21 cellular contexts compared by ENCODE assay signal in genomic region chr5:127694518-127695171, GRCh38. TPM values are rescaled to one million over a fixed set of nuclear protein-coding genes. Genes with fewer than 3 reads are reported as not detected.
DNase-seq lines count a peak whose midpoint lies in the region; ATAC-seq and TF ChIP-seq lines count a peak whose summit lies in the region.
"Had no signal": no experiment of that assay in that cellular context is flagged by ENCODE, and none has a peak within 500 bp of the region (broad histone marks: within the 10 kb centered on the region; RNA-seq: fewer than 3 reads in every experiment).

No MANE protein-coding gene starts in this region.

- no peak overlapping the region for H3K27ac Mint-ChIP-seq in stimulated activated naive CD8-positive, alpha-beta T cell treated with anti-CD3 and anti-CD28 coated beads, Interleukin-15, amount 100 ng/mL, for 72 hours
- H3K27ac Mint-ChIP-seq: CD14-positive monocyte; CD4-positive, alpha-beta T cell; CD8-positive, alpha-beta memory T cell had no signal

- no peak for TF ChIP-seq POLR2A in gastrocnemius medialis (IDR thresholded peaks at IDR 0.05)

- H3K4me1 ChIP-seq in gastrocnemius medialis = peaks cover 31 to 36% of the 10 kb centered on the region in 2 donors
- H3K4me1 ChIP-seq: BE2C; BLaER1 treated with 17β-estradiol and CSF1 and Interleukin-3, amounts not matched to agents 10 nM and 100 nM had no signal

- H3K4me3 ChIP-seq in gastrocnemius medialis = no peak overlapping the region
- H3K4me3 ChIP-seq: A549; BLaER1 treated with 17β-estradiol and CSF1 and Interleukin-3, amounts not matched to agents 10 nM and 100 nM; GM23248 had no signal

- H3K27me3 Mint-ChIP-seq in stimulated activated naive CD8-positive, alpha-beta T cell treated with anti-CD3 and anti-CD28 coated beads, Interleukin-15, amount 100 ng/mL, for 72 hours = peaks cover 7% of the 10 kb centered on the region
- H3K27me3 Mint-ChIP-seq: CD4-positive, alpha-beta T cell had no signal

- no peaks in the 10 kb centered on the region for H3K9me3 Mint-ChIP-seq in stimulated activated naive CD8-positive, alpha-beta T cell treated with anti-CD3 and anti-CD28 coated beads, Interleukin-15, amount 100 ng/mL, for 72 hours
- H3K9me3 Mint-ChIP-seq: CD4-positive, alpha-beta T cell; CD8-positive, alpha-beta memory T cell had no signal

- H3K4me3 Mint-ChIP-seq in stimulated activated naive CD8-positive, alpha-beta T cell treated with anti-CD3 and anti-CD28 coated beads, Interleukin-15, amount 100 ng/mL, for 72 hours = no peak overlapping the region
- H3K4me3 Mint-ChIP-seq: CD14-positive monocyte; CD4-positive, alpha-beta T cell; CD8-positive, alpha-beta memory T cell had no signal

- in situ Hi-C loops in gastrocnemius medialis (cut with MboI; ENCODE audit: low sequenced_read_pairs in 4 of 4) = no loop called here

- H3K36me3 ChIP-seq in gastrocnemius medialis = no peaks in the 10 kb centered on the region
- H3K36me3 ChIP-seq: BE2C; BLaER1 treated with 17β-estradiol and CSF1 and Interleukin-3, amounts not matched to agents 10 nM and 100 nM had no signal

- H3K4me1 Mint-ChIP-seq in stimulated activated naive CD8-positive, alpha-beta T cell treated with anti-CD3 and anti-CD28 coated beads, Interleukin-15, amount 100 ng/mL, for 72 hours = no peaks in the 10 kb centered on the region
- H3K4me1 Mint-ChIP-seq: CD14-positive monocyte; CD8-positive, alpha-beta memory T cell had no signal

- intact Hi-C loops in gastrocnemius medialis (cut with DNase I; ENCODE audit: low total_unique reads) (loop anchor here (5.0 to 10.0 kb wide), 4 partner anchors 32 to 500 kb away; no protein-coding TSS in a partner anchor), posterior cingulate gyrus (cut with DNase I) (no loop called here)

- H3K27ac ChIP-seq in VCaP (peak overlapping the region; percentile 4; the same call in 1 of the 2 replicates), gastrocnemius medialis (peak overlapping the region; percentile 76 to 89 (median 83))
- H3K27ac ChIP-seq: A549; BLaER1 treated with 17β-estradiol and CSF1 and Interleukin-3, amounts not matched to agents 10 nM and 100 nM; GM23248 had no signal

- peak; percentile 36 to 59 for ATAC-seq in gastrocnemius medialis
- ATAC-seq in stimulated activated naive CD8-positive, alpha-beta T cell treated with anti-CD3 and anti-CD28 coated beads, Interleukin-15, amount 100 ng/mL, for 72 hours = no peak
- ATAC-seq: A549 had no signal

- H3K9me3 ChIP-seq in gastrocnemius medialis = no peaks in the 10 kb centered on the region
- H3K9me3 ChIP-seq: A549; BE2C; BLaER1 treated with 17β-estradiol and CSF1 and Interleukin-3, amounts not matched to agents 10 nM and 100 nM had no signal

- no peaks in the 10 kb centered on the region for H3K27me3 ChIP-seq in gastrocnemius medialis
- H3K27me3 ChIP-seq: BLaER1 treated with 17β-estradiol and CSF1 and Interleukin-3, amounts not matched to agents 10 nM and 100 nM had no signal

- DNase-seq in NCI-H2171 treated with DMSO at 0.1 percent for 48 hours (lab: John Stamatoyannopoulos, UW) (peak; percentile 47), NCI-H2171 (lab: John Stamatoyannopoulos, UW) (no peak), gastrocnemius medialis (no peak), dermis blood vessel endothelial cell (no peak), posterior cingulate gyrus (no peak)
- DNase-seq in stimulated activated naive CD8-positive, alpha-beta T cell treated with anti-CD3 and anti-CD28 coated beads, Interleukin-15, amount 100 ng/mL, for 72 hours = no peak
- DNase-seq: 8988T; ACHN; AML-193; BE2C; CD4-positive, alpha-beta T cell; CD8-positive, alpha-beta memory T cell; DND-41; GM23248; H7; HCEC 1CT had no signal

- TF ChIP-seq CTCF in VCaP (conservative IDR thresholded peaks at IDR 0.05) (no peak), gastrocnemius medialis (IDR thresholded peaks at IDR 0.05 in 4 of 5, conservative IDR thresholded peaks at IDR 0.05 in 1 of 5) (no peak)

RNA-seq across cellular contexts. Expression of gene CCDC192, which starts 8.5 kb away (rescaled TPM):
- not detected for total RNA-seq in gastrocnemius medialis
- not detected in 2 replicates for total RNA-seq in dermis blood vessel endothelial cell
- total RNA-seq: CD4-positive, alpha-beta T cell; CD8-positive, alpha-beta memory T cell; GM23248 had no signal

RNA-seq across cellular contexts. Expression of gene CTXN3, which starts 45.8 kb away (rescaled TPM):
- total RNA-seq in gastrocnemius medialis = under 1 TPM in 1 of 4 donors, not detected in 3; 0.22 TPM
- not detected in 2 replicates for total RNA-seq in dermis blood vessel endothelial cell
- total RNA-seq: CD4-positive, alpha-beta T cell; CD8-positive, alpha-beta memory T cell; GM23248; H1; H7 had no signal
